ENCODE assay signal across 2 cellular contexts in genomic region chr9:124298646-124299235, GRCh38.
TF ChIP-seq lines count a peak whose summit lies in the region.

No MANE protein-coding gene starts in this region.

TF ChIP-seq in SK-N-SH, 30 proteins besides CTCF, POLR2A, EP300 and RAD21 (continued from another document):
- no peak for TF ChIP-seq USF1 (IDR thresholded peaks at IDR 0.05; ENCODE audit: borderline replicate concordance, low read depth)
- no peak for TF ChIP-seq YY1 (IDR thresholded peaks at IDR 0.05; ENCODE audit: low read depth)

TF ChIP-seq in SK-N-SH treated with all-trans-retinoic acid at 6 μM for 48 hours, 23 proteins besides CTCF, POLR2A, EP300 and RAD21 (continued from another document):
- no peak for TF ChIP-seq TSHZ2 (CRISPR knock-in tag; IDR thresholded peaks at IDR 0.05)
- TF ChIP-seq ARNTL (CRISPR knock-in tag; IDR thresholded peaks at IDR 0.05; ENCODE audit: borderline replicate concordance, low read depth), result no peak
- no peak for TF ChIP-seq PATZ1 (CRISPR knock-in tag; IDR thresholded peaks at IDR 0.05; ENCODE audit: borderline replicate concordance)
- no peak for TF ChIP-seq PPARA (CRISPR knock-in tag; IDR thresholded peaks at IDR 0.05; ENCODE audit: borderline replicate concordance)
- no peak for TF ChIP-seq ZFP30 (CRISPR knock-in tag; IDR thresholded peaks at IDR 0.05)
- no peak for TF ChIP-seq POU6F1 (CRISPR knock-in tag; IDR thresholded peaks at IDR 0.05; ENCODE audit: borderline replicate concordance, low read depth)
- TF ChIP-seq ISL1 (CRISPR knock-in tag; IDR thresholded peaks at IDR 0.05), result no peak
- no peak for TF ChIP-seq RARB (CRISPR knock-in tag; IDR thresholded peaks at IDR 0.05)
TF ChIP-seq in SK-N-SH treated with all-trans-retinoic acid at 6 μM for 48 hours: peak in this region for 0.
